Comparison of ENCODE assay signal across 18 cellular contexts in genomic region chr15:70055601-70056051, GRCh38. TPM values are rescaled to one million over a fixed set of nuclear protein-coding genes. Genes with fewer than 3 reads are reported as not detected.
A peak's percentile ranks its signal among the peaks of the same experiment; 100 is the strongest.
DNase-seq lines count a peak whose midpoint lies in the region; ATAC-seq, FAIRE-seq and TF ChIP-seq lines count a peak whose summit lies in the region.
"Had no signal": no experiment of that assay in that cellular context is flagged by ENCODE, and none has a peak within 500 bp of the region (broad histone marks: within the 10 kb centered on the region; RNA-seq: fewer than 3 reads in every experiment).

No MANE protein-coding gene starts in this region.

- no peak overlapping the region for H2BK120ac ChIP-seq in neuronal stem cell (ENCODE audit: low read depth, low read length)

- CTCF ChIA-PET in HepG2 (lab: Yijun Ruan, JAX; ENCODE audit: low intra/inter-chr PET ratio, low total read pairs): no interaction called here
- CTCF ChIA-PET in K562 (lab: Yijun Ruan, JAX; ENCODE audit: low intra/inter-chr PET ratio): no interaction called here
- CTCF ChIA-PET in WTC11 (lab: Charles Lee): no interaction called here

- no peak overlapping the region for H2BK5ac ChIP-seq in neuronal stem cell (ENCODE audit: low read length)

- H3K4me1 ChIP-seq in right lobe of liver (no peaks in the 10 kb centered on the region), HepG2 (ENCODE audit: insufficient read depth, low read length) (no peaks in the 10 kb centered on the region), K562 (replicated peaks in 1 of 2; ENCODE audit: control insufficient read depth in 2 of 2, insufficient read depth in 2 of 2, low read length in 2 of 2) (peaks cover 0 to 3% of the 10 kb centered on the region in 2 experiments; a peak in 2 of 5 replicates), neuronal stem cell (ENCODE audit: control insufficient read depth in 2 of 2, insufficient read depth in 1 of 2, low read depth in 1 of 2, low read length in 2 of 2) (peaks cover under 1 to 3% of the 10 kb centered on the region in 2 donors), psoas muscle (no peaks in the 10 kb centered on the region)
- H3K4me1 ChIP-seq: uterus had no signal

- H3K4me1 Mint-ChIP-seq in WTC11: no peaks in the 10 kb centered on the region

- H3K36me3 ChIP-seq in right lobe of liver (peaks cover 0 to 100% (median 51%) of the 10 kb centered on the region in 4 donors), HepG2 (replicated peaks in 1 of 2; ENCODE audit: control insufficient read depth in 1 of 2, insufficient read depth in 2 of 2, low read length in 2 of 2) (peaks cover 59 to 84% of the 10 kb centered on the region in 2 experiments), K562 (ENCODE audit: control insufficient read depth, insufficient read depth, low read length) (peaks cover 95% of the 10 kb centered on the region; the same call in 2 of the 3 replicates), neuronal stem cell (replicated peaks in 1 of 2; ENCODE audit: control insufficient read depth in 2 of 2, insufficient read depth in 2 of 2, low read length in 2 of 2) (peaks cover 77 to 99% of the 10 kb centered on the region in 2 donors), psoas muscle (ENCODE audit: insufficient read depth in 1 of 2, low read depth in 1 of 2) (peaks cover 3 to 98% of the 10 kb centered on the region in 2 donors)
- H3K36me3 ChIP-seq: uterus had no signal

- TF ChIP-seq EP300 in HepG2 (IDR thresholded peaks at IDR 0.05; ENCODE audit: low read depth in 2 of 2, low read length in 2 of 2) (no peak), HepG2 (CRISPR knock-in tag; IDR thresholded peaks at IDR 0.05; ENCODE audit: borderline replicate concordance) (no peak), K562 (IDR thresholded peaks at IDR 0.05; ENCODE audit: low read length) (no peak)

- TF ChIP-seq POLR2A in right lobe of liver (IDR thresholded peaks at IDR 0.05): no peak
- no peak for TF ChIP-seq POLR2A in HepG2 (IDR thresholded peaks at IDR 0.05; ENCODE audit: insufficient read depth in 1 of 2, low read depth in 2 of 2, low read length in 2 of 2)
- no peak for TF ChIP-seq POLR2A in K562 (conservative IDR thresholded peaks at IDR 0.05)

- BruUV-seq in HepG2 (replicated peaks; lab: Mats Ljungman, UMichigan) (no TSS peak), K562 (replicated peaks; lab: Mats Ljungman, UMichigan) (no TSS peak)

- H3K9me1 ChIP-seq in K562 (ENCODE audit: control insufficient read depth, insufficient read depth, low read length): no peaks in the 10 kb centered on the region

- no peak overlapping the region for H3K23ac ChIP-seq in neuronal stem cell (ENCODE audit: low read depth, low read length, poor library complexity)

- in situ Hi-C loops in HepG2 (cut with HindIII; ENCODE audit: extremely low pct_ligation_motif_present, low pct_unique_long_range_greater_than_20kb): no loop called here
- in situ Hi-C loops in K562 (cut with MboI): no loop called here

- H3K4me2 ChIP-seq in HepG2 (ENCODE audit: low read depth, low read length) (no peak overlapping the region), K562 (ENCODE audit: insufficient read depth, low read length) (no peak overlapping the region), neuronal stem cell (ENCODE audit: insufficient read depth, low read length, poor library complexity, severe bottlenecking) (no peak overlapping the region)

- H3K79me2 ChIP-seq in HepG2 (ENCODE audit: insufficient read depth, low read length): no peaks in the 10 kb centered on the region
- no peaks in the 10 kb centered on the region for H3K79me2 ChIP-seq in K562 (ENCODE audit: control insufficient read depth, insufficient read depth, low read length)

- H3K79me1 ChIP-seq in neuronal stem cell (ENCODE audit: low read depth, low read length): peaks cover 7% of the 10 kb centered on the region

- no peak overlapping the region for H3K4ac ChIP-seq in neuronal stem cell (ENCODE audit: low read length)

- no peaks in the 10 kb centered on the region for H3K27me3 Mint-ChIP-seq in WTC11 (ENCODE audit: low read depth)

- no peak overlapping the region for H3K4me3 ChIP-seq in right lobe of liver
- H3K4me3 ChIP-seq in HepG2 (replicated peaks in 1 of 3; ENCODE audit: insufficient read depth in 1 of 3, low read depth in 2 of 3, low read length in 3 of 3): no peak overlapping the region
- H3K4me3 ChIP-seq in K562: no peak overlapping the region
- H3K4me3 ChIP-seq in neuronal stem cell (ENCODE audit: low read length in 2 of 2): no peak overlapping the region
- H3K4me3 ChIP-seq in psoas muscle: no peak overlapping the region
- H3K4me3 ChIP-seq: GM23248, uterus had no signal

- no peak overlapping the region for H3K9ac ChIP-seq in HepG2 (ENCODE audit: insufficient read depth, low read depth, low read length)
- no peak overlapping the region for H3K9ac ChIP-seq in K562 (ENCODE audit: insufficient read depth in 1 of 2, low read depth in 2 of 2, low read length in 2 of 2)
- no peak overlapping the region for H3K9ac ChIP-seq in neuronal stem cell (ENCODE audit: low read depth, low read length, poor library complexity)
- H3K9ac ChIP-seq: GM23248 had no signal

- H4K8ac ChIP-seq in neuronal stem cell (ENCODE audit: low read depth, low read length): no peak overlapping the region

- no peak overlapping the region for H2BK15ac ChIP-seq in neuronal stem cell (ENCODE audit: low read length)

- TF ChIP-seq RAD21 in HepG2 (CRISPR knock-in tag; IDR thresholded peaks at IDR 0.05): no peak
- TF ChIP-seq RAD21 in K562 (CRISPR knock-in tag; conservative IDR thresholded peaks at IDR 0.05 in 1 of 2, IDR thresholded peaks at IDR 0.05 in 1 of 2): no peak; a peak in 1 of 4 replicates

- H2AK5ac ChIP-seq in neuronal stem cell (ENCODE audit: low read depth, low read length): peak overlapping the region; percentile 17

- DNase-seq in right lobe of liver (peak in 2 of 3 donors; percentile 20 to 25), HepG2 (ENCODE audit: low spot score) (no peak), K562 (ENCODE audit: extremely low read depth in 1 of 4, low spot score in 3 of 4) (peak in 3 of 4 experiments; percentile 7 to 21 (median 12)), neuronal stem cell (ENCODE audit: low spot score) (no peak), WTC11 (ENCODE audit: low spot score) (no peak), GDM1 (lab: John Stamatoyannopoulos, UW) (no peak), psoas muscle (no peak)
- DNase-seq: COR-L47; GM23248; NCI-H446 treated with DMSO at 0.1 percent for 48 hours; SHP77 treated with DMSO at 0.1 percent for 48 hours; stimulated activated CD4-positive, alpha-beta T cell treated with anti-CD3 and anti-CD28 coated beads, Interleukin-2, amount 100 ng/mL, for 48 hours had no signal

- no peak overlapping the region for H3K14ac ChIP-seq in neuronal stem cell (ENCODE audit: low read length)

- H3K4me3 Mint-ChIP-seq in WTC11: no peak overlapping the region
- H3K4me3 Mint-ChIP-seq: T-helper 1 cell treated with Interleukin-12 subunit alpha and Interleukin-12 subunit beta and Interleukin-4 antibody, amounts not matched to agents 30 μg/mL and 1 μg/mL, for 36 hours had no signal

- H3K9me3 Mint-ChIP-seq in WTC11: no peaks in the 10 kb centered on the region
- H3K9me3 Mint-ChIP-seq: T-helper 1 cell treated with Interleukin-12 subunit alpha and Interleukin-12 subunit beta and Interleukin-4 antibody, amounts not matched to agents 30 μg/mL and 1 μg/mL, for 36 hours had no signal

- FAIRE-seq in HepG2 (lab: Jason Lieb, UNC) (no peak), K562 (lab: Jason Lieb, UNC) (no peak)
- FAIRE-seq: frontal cortex, HTR-8/SVneo had no signal

- H3K18ac ChIP-seq in neuronal stem cell (ENCODE audit: low read length): peak overlapping the region; percentile 35

- H3K9me3 ChIP-seq in right lobe of liver (no peaks in the 10 kb centered on the region), HepG2 (ENCODE audit: low read length) (no peaks in the 10 kb centered on the region), K562 (replicated peaks; ENCODE audit: control insufficient read depth, insufficient read depth, low read depth, low read length) (no peaks in the 10 kb centered on the region), neuronal stem cell (replicated peaks in 1 of 2; ENCODE audit: control insufficient read depth in 2 of 2, insufficient read depth in 1 of 2, low read depth in 1 of 2, low read length in 2 of 2) (no peaks in the 10 kb centered on the region), psoas muscle (no peaks in the 10 kb centered on the region)
- H3K9me3 ChIP-seq: uterus had no signal

- no peak for ATAC-seq in right lobe of liver
- no peak for ATAC-seq in HepG2
- ATAC-seq in K562: peak; percentile 70
- ATAC-seq in WTC11: no peak
- no peak for ATAC-seq in HG03135 (IDR thresholded peaks at IDR 0.05; ENCODE audit: unreplicated experiment)
- no peak for ATAC-seq in psoas muscle
- ATAC-seq: activated CD4-positive, CD25-positive, alpha-beta regulatory T cell treated with anti-CD3 and anti-CD28 coated beads, Interleukin-2, amount 50 U/mL, for 24 hours had no signal

- H3K27ac ChIP-seq in right lobe of liver (no peak overlapping the region), HepG2 (ENCODE audit: extremely low read length, insufficient read depth, low read length) (no peak overlapping the region), K562 (ENCODE audit: extremely low read depth, low read depth, low read length) (no peak overlapping the region), neuronal stem cell (replicated peaks; ENCODE audit: low read length) (no peak overlapping the region), psoas muscle (no peak overlapping the region)
- H3K27ac ChIP-seq: GM23248, uterus had no signal

- 80% methylated on average over 1 of the region's 9 CpGs for WGBS in right lobe of liver (ENCODE audit: insufficient coverage, low coverage, low lambda C conversion rate, missing lambda C conversion rate)
- 100% methylated on average over 5 of the region's 9 CpGs for WGBS in HepG2 (ENCODE audit: low lambda C conversion rate)
- 62% methylated on average over 9 of the region's 9 CpGs for WGBS in K562 (ENCODE audit: insufficient coverage, low coverage, missing lambda C conversion rate)
- WGBS in neuronal stem cell (ENCODE audit: extremely low coverage in 2 of 2, insufficient read length in 2 of 2, insufficient replicate concordance in 1 of 2), 2 donors: no CpG with 5 or more reads among the region's 9 CpGs
- WGBS in psoas muscle, 3 donors: 77 to 91% (median 78%) methylated on average over 9 of the region's 9 CpGs

- TF ChIP-seq CTCF in right lobe of liver (IDR thresholded peaks at IDR 0.05) (no peak), HepG2 (CRISPR knock-in tag; IDR thresholded peaks at IDR 0.05) (no peak), K562 (IDR thresholded peaks at IDR 0.05 in 2 of 3, conservative IDR thresholded peaks at IDR 0.05 in 1 of 3; ENCODE audit: insufficient read depth in 2 of 3, low read depth in 1 of 3, low read length in 3 of 3) (0 out of 6 replicates have a peak, but pooled peaks of 1 of the 3 experiments have one; percentile 20), WTC11 (IDR thresholded peaks at IDR 0.05) (no peak), psoas muscle (IDR thresholded peaks at IDR 0.05) (no peak)

- H4K91ac ChIP-seq in neuronal stem cell (ENCODE audit: low read depth, low read length, poor library complexity): no peak overlapping the region

- intact Hi-C loops in right lobe of liver (cut with DNase I): no loop called here
- intact Hi-C loops in HepG2 (cut with micrococcal nuclease; ENCODE audit: unreplicated experiment): no loop called here
- intact Hi-C loops in K562 (cut with micrococcal nuclease): no loop called here
- intact Hi-C loops in psoas muscle (cut with DNase I): no loop called here

- H3K27ac Mint-ChIP-seq in WTC11: no peak overlapping the region
- H3K27ac Mint-ChIP-seq: T-helper 1 cell treated with Interleukin-12 subunit alpha and Interleukin-12 subunit beta and Interleukin-4 antibody, amounts not matched to agents 30 μg/mL and 1 μg/mL, for 36 hours had no signal

- H2AFZ ChIP-seq in HepG2 (ENCODE audit: low read length): no peak overlapping the region
- H2AFZ ChIP-seq in K562 (ENCODE audit: low read depth, low read length): no peak overlapping the region
- no peak overlapping the region for H2AFZ ChIP-seq in neuronal stem cell (ENCODE audit: low read length)
- H2AFZ ChIP-seq: GM23248 had no signal

- no peaks in the 10 kb centered on the region; the same call in 1 of the 2 replicates for H4K20me1 ChIP-seq in HepG2 (ENCODE audit: insufficient read depth, low read length)
- no peaks in the 10 kb centered on the region for H4K20me1 ChIP-seq in K562 (replicated peaks; ENCODE audit: control insufficient read depth, insufficient read depth, low read length)

- H2BK12ac ChIP-seq in neuronal stem cell (ENCODE audit: low read length): no peak overlapping the region

- no peaks in the 10 kb centered on the region for H3K27me3 ChIP-seq in right lobe of liver
- no peaks in the 10 kb centered on the region for H3K27me3 ChIP-seq in HepG2 (ENCODE audit: control insufficient read depth in 1 of 2, insufficient read depth in 2 of 2, low read length in 2 of 2)
- H3K27me3 ChIP-seq in K562 (ENCODE audit: control insufficient read depth in 2 of 2, insufficient read depth in 2 of 2, low read length in 2 of 2): no peaks in the 10 kb centered on the region
- H3K27me3 ChIP-seq in neuronal stem cell (ENCODE audit: control insufficient read depth in 3 of 3, insufficient read depth in 3 of 3, low read depth in 1 of 3, low read length in 3 of 3): no peaks in the 10 kb centered on the region
- no peaks in the 10 kb centered on the region for H3K27me3 ChIP-seq in psoas muscle (ENCODE audit: insufficient read depth in 3 of 3, low read length in 2 of 3)
- H3K27me3 ChIP-seq: uterus had no signal

- H3K36me3 Mint-ChIP-seq in WTC11: peaks cover 70% of the 10 kb centered on the region

- POLR2A ChIA-PET in HepG2 (lab: Yijun Ruan, JAX): no interaction called here
- POLR2A ChIA-PET in K562 (lab: Yijun Ruan, JAX): interaction anchor here (0.6 to 1.3 kb wide), 4 partner anchors 9 to 48 kb away, joined by 3 to 4 read pairs (median 3); no protein-coding TSS in a partner anchor
- POLR2A ChIA-PET in WTC11 (lab: Charles Lee): no interaction called here

RNA-seq across cellular contexts. Expression of gene TLE3, which starts 42.1 kb away (rescaled TPM):
- total RNA-seq in right lobe of liver (10 to 100 TPM in 5 of 6 experiments, 1 to 10 TPM in 1; 8.9 to 38.2 (median 21.2) TPM), HepG2 (2016; rRNA removed; fragmentation: Illumina TruSeq; extraction: Trizol) (11.9 TPM in 2 replicates), K562 (2014; rRNA removed) (26.9 and 31.6 TPM in 2 replicates), K562 (2014; rRNA removed; fragmentation: Illumina TruSeq; extraction: Trizol) (13.4 and 14.2 TPM in 2 replicates), K562 (2015; rRNA removed; fragmentation: Illumina TruSeq; extraction: Trizol) (14.1 and 14.3 TPM in 2 replicates), K562 (2021) (78.3 and 84.2 TPM in 2 replicates), WTC11 (2021) (66.8 to 78.7 TPM (median 68.0 TPM) in 3 replicates), psoas muscle (10 to 100 TPM; 10.8 to 59.9 (median 18.6) TPM)
- 4.3 and 4.6 TPM in 2 replicates for total RNA-seq in HepG2 (2016; cell fraction: cytosol; rRNA removed; fragmentation: Illumina TruSeq; extraction: Trizol; ENCODE audit: low read depth)
- 11.3 and 13.4 TPM in 2 replicates for total RNA-seq in HepG2 (2016; cell fraction: insoluble cytoplasmic fraction; rRNA removed; fragmentation: Illumina TruSeq; extraction: Trizol)
- 6.8 and 8.2 TPM in 2 replicates for total RNA-seq in HepG2 (2016; cell fraction: membrane; rRNA removed; fragmentation: Illumina TruSeq; extraction: Trizol)
- total RNA-seq in HepG2 (2016; cell fraction: nucleus; rRNA removed; fragmentation: Illumina TruSeq; extraction: Trizol): 17.8 and 18.8 TPM in 2 replicates
- polyA plus RNA-seq in HepG2 (2011; rRNA removed) (10.8 and 13.8 TPM in 2 replicates), K562 (2011; rRNA removed) (6.4 and 14.8 TPM in 2 replicates), K562 (2014; fragmentation: Illumina TruSeq; extraction: Trizol) (14.4 and 30.2 TPM in 2 replicates), K562 (2014; fragmentation: Nextera tagmentation; extraction: Ambion mirVana) (1 to 10 TPM; 1.5 to 2.3 TPM), K562 (2014; rRNA removed) (21.1 and 25.2 TPM in 2 replicates), psoas muscle (1 to 10 TPM; 4.3 to 9.6 (median 4.8) TPM)
- polyA plus RNA-seq in HepG2 (2011; cell fraction: cytosol; rRNA removed): 7.1 and 8.6 TPM in 2 replicates
- polyA plus RNA-seq in HepG2 (2011; cell fraction: nucleus; rRNA removed): 48.8 and 69.4 TPM in 2 replicates
- polyA plus RNA-seq in HepG2 (2012): 21.9 and 27.0 TPM in 2 replicates
- polyA plus RNA-seq in HepG2 (2016; cell fraction: cytosol; fragmentation: Illumina TruSeq; extraction: Trizol; ENCODE audit: low read depth): 0.89 and 1.1 TPM in 2 replicates
- polyA plus RNA-seq in HepG2 (2016; cell fraction: insoluble cytoplasmic fraction; fragmentation: Illumina TruSeq; extraction: Trizol; ENCODE audit: low read depth): 11.5 and 15.8 TPM in 2 replicates
- 2.4 and 4.2 TPM in 2 replicates for polyA plus RNA-seq in HepG2 (2016; cell fraction: membrane; fragmentation: Illumina TruSeq; extraction: Trizol; ENCODE audit: low read depth)
- 22.7 and 23.0 TPM in 2 replicates for polyA plus RNA-seq in HepG2 (2016; cell fraction: nucleus; fragmentation: Illumina TruSeq; extraction: Trizol; ENCODE audit: insufficient read depth, low read depth)
- 51.1 and 121 TPM in 2 replicates for polyA minus RNA-seq in HepG2 (2011; rRNA and poly(A)+ RNA removed; ENCODE audit: low replicate concordance)
- 16.1 and 16.6 TPM in 2 replicates for polyA minus RNA-seq in HepG2 (2011; cell fraction: cytosol; rRNA and poly(A)+ RNA removed)
- polyA minus RNA-seq in HepG2 (2011; cell fraction: nucleus; rRNA and poly(A)+ RNA removed): 57.1 and 60.3 TPM in 2 replicates
- 47.5 and 98.2 TPM in 2 replicates for total RNA-seq in K562 (2011; cell fraction: chromatin; rRNA removed; ENCODE audit: low replicate concordance)
- total RNA-seq in K562 (2011; cell fraction: nucleolus; rRNA removed): 56.7 and 69.2 TPM in 2 replicates
- 49.1 and 56.6 TPM in 2 replicates for total RNA-seq in K562 (2011; cell fraction: nucleoplasm; rRNA removed)
- 8.4 and 9.7 TPM in 2 replicates for polyA plus RNA-seq in K562 (2011; cell fraction: cytosol; rRNA removed)
- polyA plus RNA-seq in K562 (2011; cell fraction: nucleus; rRNA removed): 34.5 and 47.6 TPM in 2 replicates
- 33.7 and 52.9 TPM in 2 replicates for polyA plus RNA-seq in K562 (2012)
- 32.3 and 47.1 TPM in 2 replicates for polyA minus RNA-seq in K562 (2011; rRNA and poly(A)+ RNA removed)
- polyA minus RNA-seq in K562 (2011; cell fraction: cytosol; rRNA and poly(A)+ RNA removed): 34.6 and 56.1 TPM in 2 replicates
- polyA minus RNA-seq in K562 (2011; cell fraction: nucleus; rRNA and poly(A)+ RNA removed): 45.1 and 56.8 TPM in 2 replicates
- 27.4 TPM for polyA plus RNA-seq in neuronal stem cell (2013, experiment 1 of 2)
- polyA plus RNA-seq in neuronal stem cell (2013, experiment 2 of 2): 29.0 TPM

Comparison
In these comparisons a context has a peak if more than half of its experiments do, and no peak if none do; other contexts are left out.
1. DNase-seq: peak in right lobe of liver (2 of 3) and K562 (3 of 4); none in HepG2 (single experiment), neuronal stem cell (single experiment), WTC11 (single experiment), GDM1 (single experiment) and psoas muscle (0 of 2).